Comparison of ENCODE assay signal across 22 cellular contexts in genomic region chr2:27829791-27830190, GRCh38. TPM values are rescaled to one million over a fixed set of nuclear protein-coding genes. Genes with fewer than 3 reads are reported as not detected.
DNase-seq lines count a peak whose midpoint lies in the region; ATAC-seq and TF ChIP-seq lines count a peak whose summit lies in the region.
"Had no signal": no experiment of that assay in that cellular context is flagged by ENCODE, and none has a peak within 500 bp of the region (broad histone marks: within the 10 kb centered on the region; RNA-seq: fewer than 3 reads in every experiment).

No MANE protein-coding gene starts in this region.

- no peak overlapping the region for H3K9ac ChIP-seq in BLaER1

- DNase-seq in HL-60 (ENCODE audit: low read depth in 1 of 2, low spot score in 1 of 2) (no peak), NCI-H69 (lab: John Stamatoyannopoulos, UW) (peak; percentile 55), brain pericyte (ENCODE audit: low read depth, low spot score) (peak; percentile 8), BE2C (no peak), heart left ventricle (no peak)
- DNase-seq in CD8-positive, alpha-beta T cell: no peak
- DNase-seq: ACHN; AML-193; Calu3; CD4-positive, alpha-beta memory T cell; DMS53; NCI-H1092 treated with DMSO at 0.1 percent for 48 hours; NCI-H187; NCI-H2107; NCI-H226; NCI-H524; SW 1271; T-helper 2 cell had no signal

- no peak overlapping the region for H3K27ac ChIP-seq in BLaER1
- H3K27ac ChIP-seq in HL-60 (replicated peaks): peak overlapping the region; percentile 92
- no peak overlapping the region for H3K27ac ChIP-seq in CD8-positive, alpha-beta T cell (ENCODE audit: low read depth, low read length)
- no peak overlapping the region for H3K27ac ChIP-seq in heart left ventricle

- H3K4me3 ChIP-seq in BLaER1: no peak overlapping the region
- no peak overlapping the region for H3K4me3 ChIP-seq in HL-60 (replicated peaks; ENCODE audit: insufficient read depth, low read length)
- no peak overlapping the region for H3K4me3 ChIP-seq in BE2C (ENCODE audit: low read depth, low read length)
- H3K4me3 ChIP-seq in CD8-positive, alpha-beta T cell (ENCODE audit: low read depth, low read length): no peak overlapping the region
- no peak overlapping the region for H3K4me3 ChIP-seq in heart left ventricle
- H3K4me3 ChIP-seq: K562 had no signal

- no peak for TF ChIP-seq POLR2A in heart left ventricle (IDR thresholded peaks at IDR 0.05)

- intact Hi-C loops in CD8-positive, alpha-beta T cell (cut with DNase I, micrococcal nuclease): no loop called here
- intact Hi-C loops in heart left ventricle (cut with DNase I): loop anchor here in 1 of 10 donors (10.0 kb wide), 1 partner anchor 45 kb away; no protein-coding TSS in a partner anchor

- H4K20me1 ChIP-seq in BLaER1: no peaks in the 10 kb centered on the region

- CTCF ChIA-PET in CD8-positive, alpha-beta T cell (lab: Charles Lee): no interaction called here

- TF ChIP-seq CTCF in HL-60 (IDR thresholded peaks at IDR 0.05; ENCODE audit: insufficient read depth, low read length) (no peak), BE2C (IDR thresholded peaks at IDR 0.05; ENCODE audit: low read depth, low read length) (no peak), heart left ventricle (IDR thresholded peaks at IDR 0.05) (no peak)
- TF ChIP-seq CTCF in CD8-positive, alpha-beta T cell (IDR thresholded peaks at IDR 0.05): no peak

- H3K36me3 Mint-ChIP-seq in CD8-positive, alpha-beta T cell: peaks cover 24% of the 10 kb centered on the region

- POLR2A ChIA-PET in CD8-positive, alpha-beta T cell (lab: Charles Lee): interaction anchor here (0.6 kb wide), 1 partner anchor 367 kb away, joined by 5 read pairs; no protein-coding TSS in a partner anchor

- no peak overlapping the region for H3K4me3 Mint-ChIP-seq in CD8-positive, alpha-beta T cell
- H3K4me3 Mint-ChIP-seq: CD4-positive, alpha-beta memory T cell had no signal

- no peaks in the 10 kb centered on the region for H3K27me3 Mint-ChIP-seq in CD8-positive, alpha-beta T cell (ENCODE audit: low read depth)

- H3K4me1 ChIP-seq in BLaER1 (peaks cover 40% of the 10 kb centered on the region), BE2C (peaks cover 4% of the 10 kb centered on the region; the same call in 1 of the 2 replicates), heart left ventricle (peaks cover 0 to 18% (median 0%) of the 10 kb centered on the region in 12 donors)
- H3K4me1 ChIP-seq in CD8-positive, alpha-beta T cell (ENCODE audit: insufficient read depth, low read length): no peaks in the 10 kb centered on the region

- WGBS in heart left ventricle, 4 donors: 80 to 90% (median 86%) methylated on average over 3 of the region's 3 CpGs

- no peak overlapping the region for H3K27ac Mint-ChIP-seq in CD8-positive, alpha-beta T cell
- H3K27ac Mint-ChIP-seq: CD4-positive, alpha-beta memory T cell had no signal

- peak overlapping the region; percentile 51 for H3K4me2 ChIP-seq in BLaER1

- no peaks in the 10 kb centered on the region for H3K27me3 ChIP-seq in BLaER1
- no peaks in the 10 kb centered on the region for H3K27me3 ChIP-seq in HL-60 (ENCODE audit: insufficient read depth, poor library complexity, severe bottlenecking)
- no peaks in the 10 kb centered on the region for H3K27me3 ChIP-seq in BE2C
- no peaks in the 10 kb centered on the region for H3K27me3 ChIP-seq in CD8-positive, alpha-beta T cell (ENCODE audit: insufficient read depth, low read length)
- H3K27me3 ChIP-seq in heart left ventricle: no peaks in the 10 kb centered on the region

- peaks cover 8% of the 10 kb centered on the region for H3K9me3 ChIP-seq in BLaER1
- no peaks in the 10 kb centered on the region for H3K9me3 ChIP-seq in BE2C
- H3K9me3 ChIP-seq in CD8-positive, alpha-beta T cell (ENCODE audit: low read length): no peaks in the 10 kb centered on the region
- peaks cover 0 to 8% (median under 1%) of the 10 kb centered on the region in 12 donors for H3K9me3 ChIP-seq in heart left ventricle

- H3K9me3 Mint-ChIP-seq in CD8-positive, alpha-beta T cell: peaks cover 4% of the 10 kb centered on the region

- H3K4me1 Mint-ChIP-seq in CD8-positive, alpha-beta T cell (ENCODE audit: low read depth): no peaks in the 10 kb centered on the region
- H3K4me1 Mint-ChIP-seq: CD4-positive, alpha-beta memory T cell had no signal

- ATAC-seq in CD8-positive, alpha-beta T cell: no peak
- no peak for ATAC-seq in heart left ventricle
- no peak for ATAC-seq in GM18520 (IDR thresholded peaks at IDR 0.05; ENCODE audit: unreplicated experiment)
- ATAC-seq: K562, Panc1 had no signal

- H3K36me3 ChIP-seq in BLaER1 (no peaks in the 10 kb centered on the region), BE2C (no peaks in the 10 kb centered on the region), heart left ventricle (peaks cover 0 to 7% (median 0%) of the 10 kb centered on the region in 9 donors)
- H3K36me3 ChIP-seq in CD8-positive, alpha-beta T cell (ENCODE audit: insufficient read depth, low read length): no peaks in the 10 kb centered on the region

RNA-seq across cellular contexts. Expression of gene MRPL33, which starts 58.3 kb away (rescaled TPM):
- 153 TPM for polyA plus RNA-seq in BE2C (2012; ENCODE audit: insufficient read depth, insufficient read length, low read depth)
- total RNA-seq in CD8-positive, alpha-beta T cell: 10 to 100 TPM; 35.8 to 39.0 TPM
- 100 to 1,000 TPM; 163 to 503 (median 305) TPM for total RNA-seq in heart left ventricle
- polyA plus RNA-seq in heart left ventricle: 100 to 1,000 TPM; 177 to 901 TPM

Comparison
In these comparisons a context has a peak if more than half of its experiments do, and no peak if none do; other contexts are left out.
1. DNase-seq: peak in NCI-H69 (single experiment) and brain pericyte (single experiment); none in HL-60 (0 of 2), BE2C (single experiment), CD8-positive, alpha-beta T cell (0 of 7) and heart left ventricle (0 of 5).
2. RNA of gene MRPL33, which starts 58.3 kb away (total RNA-seq): 163 to 503 TPM in heart left ventricle; 35.8 to 39.0 TPM in CD8-positive, alpha-beta T cell; every median in the first group is over 4 times any median in the second.